1 cellular context compared by ENCODE assay signal in genomic region chr1:21344750-21345443, GRCh38.
A peak's percentile ranks its signal among the peaks of the same experiment; 100 is the strongest.
TF ChIP-seq lines count a peak whose summit lies in the region.

No MANE protein-coding gene starts in this region.

TF ChIP-seq in HepG2, 621 proteins besides CTCF, POLR2A, EP300 and RAD21 (continued from another document and continues in another):
- TF ChIP-seq, protein P1, sequence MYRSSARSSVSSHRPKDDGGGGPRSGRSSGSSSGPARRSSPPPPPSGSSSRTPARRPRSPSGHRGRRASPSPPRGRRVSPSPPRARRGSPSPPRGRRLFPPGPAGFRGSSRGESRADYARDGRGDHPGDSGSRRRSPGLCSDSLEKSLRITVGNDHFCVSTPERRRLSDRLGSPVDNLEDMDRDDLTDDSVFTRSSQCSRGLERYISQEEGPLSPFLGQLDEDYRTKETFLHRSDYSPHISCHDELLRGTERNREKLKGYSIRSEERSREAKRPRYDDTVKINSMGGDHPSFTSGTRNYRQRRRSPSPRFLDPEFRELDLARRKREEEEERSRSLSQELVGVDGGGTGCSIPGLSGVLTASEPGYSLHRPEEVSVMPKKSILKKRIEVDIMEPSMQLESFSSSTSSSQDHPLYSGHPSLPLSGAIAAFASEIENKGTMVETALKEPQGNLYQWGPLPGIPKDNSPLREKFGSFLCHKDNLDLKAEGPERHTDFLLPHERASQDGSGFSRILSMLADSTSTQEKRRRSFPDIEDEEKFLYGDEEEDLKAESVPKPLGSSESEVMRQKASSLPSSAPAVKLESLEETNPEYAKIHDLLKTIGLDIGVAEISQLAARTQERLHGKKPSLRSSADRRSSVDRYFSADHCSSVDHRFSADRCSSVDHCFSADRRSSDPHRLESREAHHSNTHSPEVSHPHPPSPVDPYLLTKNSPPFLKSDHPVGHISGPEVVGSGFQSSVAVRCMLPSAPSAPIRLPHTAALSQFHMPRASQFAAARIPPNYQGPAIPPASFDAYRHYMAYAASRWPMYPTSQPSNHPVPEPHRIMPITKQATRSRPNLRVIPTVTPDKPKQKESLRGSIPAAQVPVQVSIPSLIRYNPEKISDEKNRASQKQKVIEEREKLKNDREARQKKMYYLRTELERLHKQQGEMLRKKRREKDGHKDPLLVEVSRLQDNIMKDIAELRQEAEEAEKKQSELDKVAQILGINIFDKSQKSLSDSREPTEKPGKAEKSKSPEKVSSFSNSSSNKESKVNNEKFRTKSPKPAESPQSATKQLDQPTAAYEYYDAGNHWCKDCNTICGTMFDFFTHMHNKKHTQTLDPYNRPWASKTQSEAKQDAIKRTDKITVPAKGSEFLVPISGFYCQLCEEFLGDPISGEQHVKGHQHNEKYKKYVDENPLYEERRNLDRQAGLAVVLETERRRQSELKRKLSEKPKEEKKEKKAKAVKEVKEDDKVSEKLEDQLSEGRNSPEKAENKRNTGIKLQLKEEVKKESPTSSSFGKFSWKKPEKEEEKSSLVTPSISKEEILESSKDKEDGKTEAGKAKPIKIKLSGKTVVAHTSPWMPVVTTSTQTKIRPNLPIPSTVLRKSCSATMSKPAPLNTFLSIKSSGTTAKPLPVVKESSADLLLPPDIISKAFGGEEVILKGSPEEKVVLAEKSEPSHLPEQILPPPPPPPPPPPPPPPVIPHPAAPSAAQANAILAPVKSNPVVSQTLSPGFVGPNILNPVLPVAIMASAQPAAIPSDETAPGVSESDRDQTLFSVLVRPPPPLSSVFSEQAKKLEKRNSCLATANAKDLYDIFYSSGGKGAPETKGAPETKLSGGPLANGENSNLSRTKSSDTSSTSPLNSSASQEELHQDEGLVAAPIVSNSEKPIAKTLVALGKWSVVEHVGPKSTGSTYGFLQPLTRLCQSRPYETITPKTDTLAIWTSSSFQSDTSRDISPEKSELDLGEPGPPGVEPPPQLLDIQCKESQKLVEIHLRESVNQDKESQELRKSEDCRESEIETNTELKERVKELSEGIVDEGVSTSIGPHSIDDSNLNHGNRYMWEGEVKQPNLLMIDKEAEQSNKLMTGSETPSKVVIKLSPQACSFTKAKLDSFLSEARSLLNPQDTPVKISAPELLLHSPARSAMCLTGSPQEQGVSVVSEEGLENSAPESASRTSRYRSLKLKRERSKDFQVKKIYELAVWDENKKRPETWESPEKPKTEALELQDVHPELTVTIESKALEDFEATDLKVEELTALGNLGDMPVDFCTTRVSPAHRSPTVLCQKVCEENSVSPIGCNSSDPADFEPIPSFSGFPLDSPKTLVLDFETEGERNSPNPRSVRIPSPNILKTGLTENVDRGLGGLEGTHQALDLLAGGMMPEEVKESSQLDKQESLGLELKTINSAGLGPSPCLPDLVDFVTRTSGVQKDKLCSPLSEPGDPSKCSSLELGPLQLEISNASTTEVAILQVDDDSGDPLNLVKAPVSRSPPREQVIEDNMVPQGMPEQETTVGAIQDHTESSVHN (CRISPR knock-in tag; IDR thresholded peaks at IDR 0.05), result no peak
- TF ChIP-seq TAF1 (CRISPR knock-in tag; IDR thresholded peaks at IDR 0.05) (no peak; the same call in 1 of the 2 replicates), ZNF713 (CRISPR knock-in tag; IDR thresholded peaks at IDR 0.05) (0 out of 2 replicates have a peak, but pooled peaks have one; percentile 37), MTF2 (CRISPR knock-in tag; IDR thresholded peaks at IDR 0.05; ENCODE audit: borderline replicate concordance) (peak; percentile 69; the same call in 1 of the 2 replicates), ZNF34 (CRISPR knock-in tag; IDR thresholded peaks at IDR 0.05; ENCODE audit: borderline replicate concordance) (no peak), XRCC5 (optimal IDR thresholded peaks at IDR 0.05; ENCODE audit: low read length) (no peak), TARDBP (CRISPR knock-in tag; IDR thresholded peaks at IDR 0.05) (no peak), PAWR (CRISPR knock-in tag; IDR thresholded peaks at IDR 0.05; ENCODE audit: borderline replicate concordance) (no peak), KLF11 (CRISPR knock-in tag; IDR thresholded peaks at IDR 0.05) (no peak), ZNF10 (CRISPR knock-in tag; IDR thresholded peaks at IDR 0.05; ENCODE audit: borderline replicate concordance, low read depth) (no peak), MAFF (IDR thresholded peaks at IDR 0.05; ENCODE audit: low read depth, low read length) (no peak), ZMYM2 (CRISPR knock-in tag; IDR thresholded peaks at IDR 0.05) (no peak), ARID5B (CRISPR knock-in tag; IDR thresholded peaks at IDR 0.05) (no peak), SIX1 (CRISPR knock-in tag; IDR thresholded peaks at IDR 0.05; ENCODE audit: borderline replicate concordance) (0 out of 2 replicates have a peak, but pooled peaks have one; percentile 23), ZNF563 (CRISPR knock-in tag; IDR thresholded peaks at IDR 0.05) (peak; percentile 57; the same call in 1 of the 2 replicates), NPAS2 (CRISPR knock-in tag; IDR thresholded peaks at IDR 0.05; ENCODE audit: borderline replicate concordance) (no peak), CENPT (CRISPR knock-in tag; IDR thresholded peaks at IDR 0.05; ENCODE audit: low read depth) (no peak; the same call in 1 of the 2 replicates), NONO (IDR thresholded peaks at IDR 0.05) (no peak), NONO (CRISPR knock-in tag; conservative IDR thresholded peaks at IDR 0.05) (peak; percentile 65; the same call in 1 of the 2 replicates), JUN (CRISPR knock-in tag; IDR thresholded peaks at IDR 0.05) (no peak), ZBTB3 (CRISPR knock-in tag; IDR thresholded peaks at IDR 0.05; ENCODE audit: borderline replicate concordance, low read depth) (no peak), MZF1 (CRISPR knock-in tag; IDR thresholded peaks at IDR 0.05; ENCODE audit: borderline replicate concordance) (no peak)
- TF ChIP-seq, protein P2, sequence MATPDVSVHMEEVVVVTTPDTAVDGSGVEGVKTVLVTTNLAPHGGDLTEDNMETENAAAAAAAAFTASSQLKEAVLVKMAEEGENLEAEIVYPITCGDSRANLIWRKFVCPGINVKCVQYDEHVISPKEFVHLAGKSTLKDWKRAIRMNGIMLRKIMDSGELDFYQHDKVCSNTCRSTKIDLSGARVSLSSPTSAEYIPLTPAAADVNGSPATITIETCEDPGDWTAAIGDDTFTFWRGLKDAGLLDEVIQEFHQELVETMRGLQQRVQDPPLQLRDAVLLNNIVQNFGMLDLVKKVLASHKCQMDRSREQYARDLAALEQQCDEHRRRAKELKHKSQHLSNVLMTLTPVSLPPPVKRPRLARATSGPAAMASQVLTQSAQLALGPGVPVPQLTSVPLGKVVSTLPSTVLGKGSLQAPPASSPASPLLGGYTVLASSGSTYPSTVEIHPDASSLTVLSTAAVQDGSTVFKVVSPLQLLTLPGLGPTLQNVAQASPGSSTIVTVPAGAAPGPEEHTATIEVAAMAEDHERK (CRISPR knock-in tag; IDR thresholded peaks at IDR 0.05; ENCODE audit: low read depth), result no peak
- TF ChIP-seq, protein P3, sequence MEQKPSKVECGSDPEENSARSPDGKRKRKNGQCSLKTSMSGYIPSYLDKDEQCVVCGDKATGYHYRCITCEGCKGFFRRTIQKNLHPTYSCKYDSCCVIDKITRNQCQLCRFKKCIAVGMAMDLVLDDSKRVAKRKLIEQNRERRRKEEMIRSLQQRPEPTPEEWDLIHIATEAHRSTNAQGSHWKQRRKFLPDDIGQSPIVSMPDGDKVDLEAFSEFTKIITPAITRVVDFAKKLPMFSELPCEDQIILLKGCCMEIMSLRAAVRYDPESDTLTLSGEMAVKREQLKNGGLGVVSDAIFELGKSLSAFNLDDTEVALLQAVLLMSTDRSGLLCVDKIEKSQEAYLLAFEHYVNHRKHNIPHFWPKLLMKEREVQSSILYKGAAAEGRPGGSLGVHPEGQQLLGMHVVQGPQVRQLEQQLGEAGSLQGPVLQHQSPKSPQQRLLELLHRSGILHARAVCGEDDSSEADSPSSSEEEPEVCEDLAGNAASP (CRISPR knock-in tag; IDR thresholded peaks at IDR 0.05; ENCODE audit: borderline replicate concordance), result no peak
- TF ChIP-seq, protein P4, sequence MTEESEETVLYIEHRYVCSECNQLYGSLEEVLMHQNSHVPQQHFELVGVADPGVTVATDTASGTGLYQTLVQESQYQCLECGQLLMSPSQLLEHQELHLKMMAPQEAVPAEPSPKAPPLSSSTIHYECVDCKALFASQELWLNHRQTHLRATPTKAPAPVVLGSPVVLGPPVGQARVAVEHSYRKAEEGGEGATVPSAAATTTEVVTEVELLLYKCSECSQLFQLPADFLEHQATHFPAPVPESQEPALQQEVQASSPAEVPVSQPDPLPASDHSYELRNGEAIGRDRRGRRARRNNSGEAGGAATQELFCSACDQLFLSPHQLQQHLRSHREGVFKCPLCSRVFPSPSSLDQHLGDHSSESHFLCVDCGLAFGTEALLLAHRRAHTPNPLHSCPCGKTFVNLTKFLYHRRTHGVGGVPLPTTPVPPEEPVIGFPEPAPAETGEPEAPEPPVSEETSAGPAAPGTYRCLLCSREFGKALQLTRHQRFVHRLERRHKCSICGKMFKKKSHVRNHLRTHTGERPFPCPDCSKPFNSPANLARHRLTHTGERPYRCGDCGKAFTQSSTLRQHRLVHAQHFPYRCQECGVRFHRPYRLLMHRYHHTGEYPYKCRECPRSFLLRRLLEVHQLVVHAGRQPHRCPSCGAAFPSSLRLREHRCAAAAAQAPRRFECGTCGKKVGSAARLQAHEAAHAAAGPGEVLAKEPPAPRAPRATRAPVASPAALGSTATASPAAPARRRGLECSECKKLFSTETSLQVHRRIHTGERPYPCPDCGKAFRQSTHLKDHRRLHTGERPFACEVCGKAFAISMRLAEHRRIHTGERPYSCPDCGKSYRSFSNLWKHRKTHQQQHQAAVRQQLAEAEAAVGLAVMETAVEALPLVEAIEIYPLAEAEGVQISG (CRISPR knock-in tag; IDR thresholded peaks at IDR 0.05), result no peak
- TF ChIP-seq, protein P5, sequence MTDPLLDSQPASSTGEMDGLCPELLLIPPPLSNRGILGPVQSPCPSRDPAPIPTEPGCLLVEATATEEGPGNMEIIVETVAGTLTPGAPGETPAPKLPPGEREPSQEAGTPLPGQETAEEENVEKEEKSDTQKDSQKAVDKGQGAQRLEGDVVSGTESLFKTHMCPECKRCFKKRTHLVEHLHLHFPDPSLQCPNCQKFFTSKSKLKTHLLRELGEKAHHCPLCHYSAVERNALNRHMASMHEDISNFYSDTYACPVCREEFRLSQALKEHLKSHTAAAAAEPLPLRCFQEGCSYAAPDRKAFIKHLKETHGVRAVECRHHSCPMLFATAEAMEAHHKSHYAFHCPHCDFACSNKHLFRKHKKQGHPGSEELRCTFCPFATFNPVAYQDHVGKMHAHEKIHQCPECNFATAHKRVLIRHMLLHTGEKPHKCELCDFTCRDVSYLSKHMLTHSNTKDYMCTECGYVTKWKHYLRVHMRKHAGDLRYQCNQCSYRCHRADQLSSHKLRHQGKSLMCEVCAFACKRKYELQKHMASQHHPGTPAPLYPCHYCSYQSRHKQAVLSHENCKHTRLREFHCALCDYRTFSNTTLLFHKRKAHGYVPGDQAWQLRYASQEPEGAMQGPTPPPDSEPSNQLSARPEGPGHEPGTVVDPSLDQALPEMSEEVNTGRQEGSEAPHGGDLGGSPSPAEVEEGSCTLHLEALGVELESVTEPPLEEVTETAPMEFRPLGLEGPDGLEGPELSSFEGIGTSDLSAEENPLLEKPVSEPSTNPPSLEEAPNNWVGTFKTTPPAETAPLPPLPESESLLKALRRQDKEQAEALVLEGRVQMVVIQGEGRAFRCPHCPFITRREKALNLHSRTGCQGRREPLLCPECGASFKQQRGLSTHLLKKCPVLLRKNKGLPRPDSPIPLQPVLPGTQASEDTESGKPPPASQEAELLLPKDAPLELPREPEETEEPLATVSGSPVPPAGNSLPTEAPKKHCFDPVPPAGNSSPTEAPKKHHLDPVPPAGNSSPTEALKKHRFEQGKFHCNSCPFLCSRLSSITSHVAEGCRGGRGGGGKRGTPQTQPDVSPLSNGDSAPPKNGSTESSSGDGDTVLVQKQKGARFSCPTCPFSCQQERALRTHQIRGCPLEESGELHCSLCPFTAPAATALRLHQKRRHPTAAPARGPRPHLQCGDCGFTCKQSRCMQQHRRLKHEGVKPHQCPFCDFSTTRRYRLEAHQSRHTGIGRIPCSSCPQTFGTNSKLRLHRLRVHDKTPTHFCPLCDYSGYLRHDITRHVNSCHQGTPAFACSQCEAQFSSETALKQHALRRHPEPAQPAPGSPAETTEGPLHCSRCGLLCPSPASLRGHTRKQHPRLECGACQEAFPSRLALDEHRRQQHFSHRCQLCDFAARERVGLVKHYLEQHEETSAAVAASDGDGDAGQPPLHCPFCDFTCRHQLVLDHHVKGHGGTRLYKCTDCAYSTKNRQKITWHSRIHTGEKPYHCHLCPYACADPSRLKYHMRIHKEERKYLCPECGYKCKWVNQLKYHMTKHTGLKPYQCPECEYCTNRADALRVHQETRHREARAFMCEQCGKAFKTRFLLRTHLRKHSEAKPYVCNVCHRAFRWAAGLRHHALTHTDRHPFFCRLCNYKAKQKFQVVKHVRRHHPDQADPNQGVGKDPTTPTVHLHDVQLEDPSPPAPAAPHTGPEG (CRISPR knock-in tag; IDR thresholded peaks at IDR 0.05), result no peak
- TF ChIP-seq, protein P6, sequence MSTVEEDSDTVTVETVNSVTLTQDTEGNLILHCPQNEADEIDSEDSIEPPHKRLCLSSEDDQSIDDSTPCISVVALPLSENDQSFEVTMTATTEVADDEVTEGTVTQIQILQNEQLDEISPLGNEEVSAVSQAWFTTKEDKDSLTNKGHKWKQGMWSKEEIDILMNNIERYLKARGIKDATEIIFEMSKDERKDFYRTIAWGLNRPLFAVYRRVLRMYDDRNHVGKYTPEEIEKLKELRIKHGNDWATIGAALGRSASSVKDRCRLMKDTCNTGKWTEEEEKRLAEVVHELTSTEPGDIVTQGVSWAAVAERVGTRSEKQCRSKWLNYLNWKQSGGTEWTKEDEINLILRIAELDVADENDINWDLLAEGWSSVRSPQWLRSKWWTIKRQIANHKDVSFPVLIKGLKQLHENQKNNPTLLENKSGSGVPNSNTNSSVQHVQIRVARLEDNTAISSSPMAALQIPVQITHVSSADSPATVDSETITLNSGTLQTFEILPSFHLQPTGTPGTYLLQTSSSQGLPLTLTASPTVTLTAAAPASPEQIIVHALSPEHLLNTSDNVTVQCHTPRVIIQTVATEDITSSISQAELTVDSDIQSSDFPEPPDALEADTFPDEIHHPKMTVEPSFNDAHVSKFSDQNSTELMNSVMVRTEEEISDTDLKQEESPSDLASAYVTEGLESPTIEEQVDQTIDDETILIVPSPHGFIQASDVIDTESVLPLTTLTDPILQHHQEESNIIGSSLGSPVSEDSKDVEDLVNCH (CRISPR knock-in tag; IDR thresholded peaks at IDR 0.05), result no peak
